Comparison of ENCODE assay signal across 8 cellular contexts in the genomic region with DNA sequence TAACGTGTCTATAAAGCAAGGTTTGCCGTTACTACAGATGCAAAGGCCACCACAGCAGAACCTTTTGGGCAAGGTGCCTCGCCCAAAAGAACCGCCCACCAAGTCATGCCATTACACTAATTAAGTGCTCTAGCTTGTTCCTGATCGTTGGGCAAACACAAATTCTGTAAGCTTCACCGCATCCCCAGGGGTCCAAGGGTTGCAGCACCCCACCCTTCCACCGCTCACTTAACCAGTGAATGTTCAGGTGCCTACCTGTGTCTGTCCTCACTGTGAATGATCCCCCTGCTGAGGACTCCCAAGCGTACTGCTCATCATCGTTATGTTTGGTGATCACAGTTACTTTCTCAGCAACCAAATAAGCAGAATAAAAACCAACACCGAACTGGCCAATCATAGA. TPM values are rescaled to one million over a fixed set of nuclear protein-coding genes. Genes with fewer than 3 reads are reported as not detected.
A peak's percentile ranks its signal among the peaks of the same experiment; 100 is the strongest.
DNase-seq lines count a peak whose midpoint lies in the region; ATAC-seq and TF ChIP-seq lines count a peak whose summit lies in the region.

No MANE protein-coding gene starts in this region.

- POLR2A ChIA-PET in SK-N-SH (lab: Yijun Ruan, JAX) = interaction anchor here (1.7 kb wide), 1 partner anchor 14 kb away, joined by 3 read pairs; no protein-coding TSS in a partner anchor
- POLR2A ChIA-PET in activated CD8-positive, alpha-beta T cell treated with anti-CD3 and anti-CD28 coated beads for 36 hours (lab: Charles Lee) = interaction anchor here (0.6 to 2.7 kb wide), 12 partner anchors 9 to 236 kb away, joined by 3 to 14 read pairs (median 4); no protein-coding TSS in a partner anchor

- no peaks in the 10 kb centered on the region for H3K9me3 Mint-ChIP-seq in activated CD8-positive, alpha-beta T cell treated with anti-CD3 and anti-CD28 coated beads for 36 hours

- peaks cover 48% of the 10 kb centered on the region for H4K20me1 ChIP-seq in SK-N-SH (ENCODE audit: insufficient read depth)

- H3K27me3 ChIP-seq in SK-N-SH (ENCODE audit: insufficient read depth) = no peaks in the 10 kb centered on the region
- no peaks in the 10 kb centered on the region for H3K27me3 ChIP-seq in stomach smooth muscle (ENCODE audit: control insufficient read depth in 1 of 2, insufficient read depth in 2 of 2, low read length in 2 of 2)

- TF ChIP-seq EP300 in SK-N-SH (IDR thresholded peaks at IDR 0.05; ENCODE audit: borderline replicate concordance in 1 of 2, low read depth in 1 of 2, low read length in 1 of 2) = no peak

- H3K36me3 ChIP-seq in SK-N-SH (replicated peaks in 1 of 2; ENCODE audit: control insufficient read depth in 1 of 2, insufficient read depth in 2 of 2, low read length in 1 of 2) (peaks cover 52 to 57% of the 10 kb centered on the region in 2 experiments), stomach smooth muscle (ENCODE audit: control insufficient read depth in 2 of 2, insufficient read depth in 2 of 2, low read length in 2 of 2) (peaks cover 36 to 52% of the 10 kb centered on the region in 2 donors)

- ATAC-seq in SK-N-SH treated with all-trans-retinoic acid at 6 μM for 48 hours = no peak
- no peak for ATAC-seq in activated CD8-positive, alpha-beta T cell treated with anti-CD3 and anti-CD28 coated beads for 36 hours
- ATAC-seq in HG02884 (IDR thresholded peaks at IDR 0.05; ENCODE audit: unreplicated experiment) = no peak

- H3K4me3 ChIP-seq in SK-N-SH (ENCODE audit: low read depth in 2 of 2, low read length in 1 of 2) (peak overlapping the region; percentile 81 to 94), iPS-18c (ENCODE audit: insufficient read depth, low read depth, low read length) (peak overlapping the region; percentile 55), stomach smooth muscle (ENCODE audit: low read length in 2 of 2) (peak overlapping the region; percentile 78 to 88)

- H3F3A ChIP-seq in SK-N-SH (replicated peaks; ENCODE audit: insufficient read depth) = peaks cover 32% of the 10 kb centered on the region

- peak overlapping the region; percentile 93 for H3K4me2 ChIP-seq in SK-N-SH

- H3K27me3 Mint-ChIP-seq in activated CD8-positive, alpha-beta T cell treated with anti-CD3 and anti-CD28 coated beads for 36 hours = no peaks in the 10 kb centered on the region

- no peak for TF ChIP-seq RAD21 in SK-N-SH (IDR thresholded peaks at IDR 0.05; ENCODE audit: low read length)

- no peaks in the 10 kb centered on the region for H3K9me2 ChIP-seq in SK-N-SH

- H3K9me3 ChIP-seq in SK-N-SH (no peaks in the 10 kb centered on the region), iPS-18c (ENCODE audit: control insufficient read depth, insufficient read depth, low read length) (no peaks in the 10 kb centered on the region), stomach smooth muscle (ENCODE audit: control insufficient read depth in 2 of 2, low read length in 2 of 2) (no peaks in the 10 kb centered on the region)

- H3K9ac ChIP-seq in SK-N-SH (peak overlapping the region; percentile 94), stomach smooth muscle (ENCODE audit: low read length in 2 of 2) (peak overlapping the region; percentile 87 to 94)

- intact Hi-C loops in activated CD8-positive, alpha-beta T cell treated with anti-CD3 and anti-CD28 coated beads for 36 hours (cut with micrococcal nuclease) = loop anchor here (10.0 kb wide), 1 partner anchor 61 kb away; no protein-coding TSS in a partner anchor

- peaks cover 62% of the 10 kb centered on the region for H3K36me3 Mint-ChIP-seq in activated CD8-positive, alpha-beta T cell treated with anti-CD3 and anti-CD28 coated beads for 36 hours (ENCODE audit: low read depth)

- H3K79me2 ChIP-seq in SK-N-SH (ENCODE audit: insufficient read depth) = peaks cover 51% of the 10 kb centered on the region

- DNase-seq in SK-N-SH (no peak), NOMO-1 (lab: John Stamatoyannopoulos, UW; ENCODE audit: unreplicated experiment in 2 of 2) (no peak), NCI-H2171 (lab: John Stamatoyannopoulos, UW) (no peak)
- DNase-seq in activated CD8-positive, alpha-beta T cell treated with anti-CD3 and anti-CD28 coated beads for 36 hours = no peak

- H3K27ac Mint-ChIP-seq in activated CD8-positive, alpha-beta T cell treated with anti-CD3 and anti-CD28 coated beads for 36 hours = peak overlapping the region; percentile 77

- no peak overlapping the region for H2AFZ ChIP-seq in SK-N-SH (ENCODE audit: low read depth)

- H3K4me3 Mint-ChIP-seq in activated CD8-positive, alpha-beta T cell treated with anti-CD3 and anti-CD28 coated beads for 36 hours = peak overlapping the region; percentile 80

- no peak for TF ChIP-seq CTCF in SK-N-SH (IDR thresholded peaks at IDR 0.05)
- TF ChIP-seq CTCF in activated CD8-positive, alpha-beta T cell treated with anti-CD3 and anti-CD28 coated beads for 36 hours (IDR thresholded peaks at IDR 0.05) = no peak

- 27% methylated on average over 10 of the region's 10 CpGs for WGBS in SK-N-SH (ENCODE audit: low lambda C conversion rate)

- H3K4me1 ChIP-seq in SK-N-SH (ENCODE audit: control insufficient read depth in 1 of 2, insufficient read depth in 2 of 2, low read depth in 1 of 2, low read length in 1 of 2) (peaks cover 28 to 32% of the 10 kb centered on the region in 2 experiments), stomach smooth muscle (ENCODE audit: control insufficient read depth, insufficient read depth, low read length) (peaks cover 29% of the 10 kb centered on the region)

- CTCF ChIA-PET in SK-N-SH (lab: Yijun Ruan, JAX) = interaction anchor here (0.6 to 2.6 kb wide), 6 partner anchors 11 to 378 kb away, joined by 3 to 8 read pairs (median 6); no protein-coding TSS in a partner anchor
- CTCF ChIA-PET in activated CD8-positive, alpha-beta T cell treated with anti-CD3 and anti-CD28 coated beads for 36 hours (lab: Charles Lee) = interaction anchor here (1.6 to 2.4 kb wide), 3 partner anchors 11 to 228 kb away, joined by 4 to 14 read pairs (median 4); no protein-coding TSS in a partner anchor

- H3K27ac ChIP-seq in SK-N-SH (ENCODE audit: low read depth in 2 of 2, low read length in 1 of 2) = no peak overlapping the region; a peak in 2 of 4 replicates
- peak overlapping the region; percentile 31 for H3K27ac ChIP-seq in stomach smooth muscle (ENCODE audit: low read length)

- peaks cover 59% of the 10 kb centered on the region for H3K4me1 Mint-ChIP-seq in activated CD8-positive, alpha-beta T cell treated with anti-CD3 and anti-CD28 coated beads for 36 hours (ENCODE audit: low read depth)

TF ChIP-seq in SK-N-SH, 30 proteins besides CTCF, POLR2A, EP300 and RAD21 (continues in another document):
- TF ChIP-seq RCOR1 (IDR thresholded peaks at IDR 0.05; ENCODE audit: low read length) (no peak), NFIC (IDR thresholded peaks at IDR 0.05; ENCODE audit: borderline replicate concordance) (no peak), TCF12 (IDR thresholded peaks at IDR 0.05) (no peak), FOXM1 (IDR thresholded peaks at IDR 0.05; ENCODE audit: low read depth) (no peak), RXRA (IDR thresholded peaks at IDR 0.05; ENCODE audit: borderline replicate concordance, low read depth) (no peak)
- TF ChIP-seq, protein P1, sequence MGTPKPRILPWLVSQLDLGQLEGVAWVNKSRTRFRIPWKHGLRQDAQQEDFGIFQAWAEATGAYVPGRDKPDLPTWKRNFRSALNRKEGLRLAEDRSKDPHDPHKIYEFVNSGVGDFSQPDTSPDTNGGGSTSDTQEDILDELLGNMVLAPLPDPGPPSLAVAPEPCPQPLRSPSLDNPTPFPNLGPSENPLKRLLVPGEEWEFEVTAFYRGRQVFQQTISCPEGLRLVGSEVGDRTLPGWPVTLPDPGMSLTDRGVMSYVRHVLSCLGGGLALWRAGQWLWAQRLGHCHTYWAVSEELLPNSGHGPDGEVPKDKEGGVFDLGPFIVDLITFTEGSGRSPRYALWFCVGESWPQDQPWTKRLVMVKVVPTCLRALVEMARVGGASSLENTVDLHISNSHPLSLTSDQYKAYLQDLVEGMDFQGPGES (IDR thresholded peaks at IDR 0.05; ENCODE audit: low read depth, low read length) = no peak

TF ChIP-seq in SK-N-SH treated with all-trans-retinoic acid at 6 μM for 48 hours, 23 proteins besides CTCF, POLR2A, EP300 and RAD21 (continues in another document):
- TF ChIP-seq, protein P2, sequence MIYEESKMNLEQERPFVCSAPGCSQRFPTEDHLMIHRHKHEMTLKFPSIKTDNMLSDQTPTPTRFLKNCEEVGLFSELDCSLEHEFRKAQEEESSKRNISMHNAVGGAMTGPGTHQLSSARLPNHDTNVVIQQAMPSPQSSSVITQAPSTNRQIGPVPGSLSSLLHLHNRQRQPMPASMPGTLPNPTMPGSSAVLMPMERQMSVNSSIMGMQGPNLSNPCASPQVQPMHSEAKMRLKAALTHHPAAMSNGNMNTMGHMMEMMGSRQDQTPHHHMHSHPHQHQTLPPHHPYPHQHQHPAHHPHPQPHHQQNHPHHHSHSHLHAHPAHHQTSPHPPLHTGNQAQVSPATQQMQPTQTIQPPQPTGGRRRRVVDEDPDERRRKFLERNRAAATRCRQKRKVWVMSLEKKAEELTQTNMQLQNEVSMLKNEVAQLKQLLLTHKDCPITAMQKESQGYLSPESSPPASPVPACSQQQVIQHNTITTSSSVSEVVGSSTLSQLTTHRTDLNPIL (CRISPR knock-in tag; IDR thresholded peaks at IDR 0.05; ENCODE audit: low read depth) = no peak
- no peak for TF ChIP-seq ZFP3 (CRISPR knock-in tag; IDR thresholded peaks at IDR 0.05)
- TF ChIP-seq GLIS3 (CRISPR knock-in tag; IDR thresholded peaks at IDR 0.05) = no peak
- no peak for TF ChIP-seq ZNF8 (CRISPR knock-in tag; IDR thresholded peaks at IDR 0.05)
- TF ChIP-seq ESRRG (CRISPR knock-in tag; IDR thresholded peaks at IDR 0.05) = no peak

RNA-seq across cellular contexts. Expression of a gene that starts 1.3 kb away (rescaled TPM):
- polyA plus RNA-seq in SK-N-SH (2012; rRNA removed) = 269 and 298 TPM in 2 replicates
- 408 and 501 TPM in 2 replicates for polyA plus RNA-seq in SK-N-SH (2012; cell fraction: cytosol; rRNA removed)
- polyA plus RNA-seq in SK-N-SH (2012; cell fraction: nucleus; rRNA removed) = 123 and 208 TPM in 2 replicates
- total RNA-seq in activated CD8-positive, alpha-beta T cell treated with anti-CD3 and anti-CD28 coated beads for 36 hours = 1,000 to 10,000 TPM; 1,101 to 1,115 TPM

RNA-seq across cellular contexts. Expression of a gene that starts 54.2 kb away (rescaled TPM):
- polyA plus RNA-seq in SK-N-SH (2012; rRNA removed) = 12.4 and 17.2 TPM in 2 replicates
- 11.3 and 12.9 TPM in 2 replicates for polyA plus RNA-seq in SK-N-SH (2012; cell fraction: cytosol; rRNA removed)
- 13.3 and 18.9 TPM in 2 replicates for polyA plus RNA-seq in SK-N-SH (2012; cell fraction: nucleus; rRNA removed)
- total RNA-seq in activated CD8-positive, alpha-beta T cell treated with anti-CD3 and anti-CD28 coated beads for 36 hours = 10 to 100 TPM; 18.5 to 21.6 TPM
